ENCODE assay signal across 1 cellular context in the genomic region with DNA sequence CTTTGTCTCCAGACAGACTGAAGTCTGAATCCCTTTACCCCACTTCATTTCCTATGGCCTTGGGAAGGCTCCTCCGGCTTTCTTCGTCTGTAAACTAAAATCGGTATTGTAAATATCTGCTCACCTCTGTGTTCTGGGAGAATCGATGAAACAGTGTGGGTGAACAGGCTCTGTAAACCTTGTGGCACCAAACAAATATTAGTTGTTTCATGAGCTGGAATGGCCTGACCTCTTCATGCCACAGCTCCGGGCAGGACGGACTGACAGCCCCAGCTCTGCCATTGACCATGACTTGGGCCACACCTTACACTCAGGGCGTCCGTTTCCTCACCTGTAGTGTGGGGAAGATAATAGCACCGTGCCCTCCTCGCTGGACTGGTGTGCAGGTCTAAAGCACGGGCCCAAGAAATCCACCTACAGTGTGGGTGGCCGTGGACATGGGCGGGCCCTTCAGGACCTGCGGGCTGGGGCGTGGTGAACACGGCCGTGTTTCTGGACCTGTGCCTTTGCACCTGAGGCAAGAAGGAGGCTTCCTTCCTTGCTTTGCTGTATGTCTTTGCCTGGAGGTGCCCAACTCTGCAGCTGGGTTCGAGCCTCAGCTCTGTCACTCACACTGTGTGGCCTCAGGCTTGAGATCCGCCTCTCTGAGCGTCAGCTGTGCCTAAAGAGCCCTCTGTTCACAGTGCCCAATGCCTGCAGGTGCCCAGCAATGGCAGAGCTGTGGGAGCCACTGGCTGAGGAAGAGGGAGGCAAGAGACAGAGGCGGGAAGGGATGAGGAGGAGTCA.
TF ChIP-seq lines count a peak whose summit lies in the region.

No MANE protein-coding gene starts in this region.

TF ChIP-seq in IMR-90, 13 proteins besides CTCF, POLR2A, EP300 and RAD21 (continued from another document):
- TF ChIP-seq, protein P1, sequence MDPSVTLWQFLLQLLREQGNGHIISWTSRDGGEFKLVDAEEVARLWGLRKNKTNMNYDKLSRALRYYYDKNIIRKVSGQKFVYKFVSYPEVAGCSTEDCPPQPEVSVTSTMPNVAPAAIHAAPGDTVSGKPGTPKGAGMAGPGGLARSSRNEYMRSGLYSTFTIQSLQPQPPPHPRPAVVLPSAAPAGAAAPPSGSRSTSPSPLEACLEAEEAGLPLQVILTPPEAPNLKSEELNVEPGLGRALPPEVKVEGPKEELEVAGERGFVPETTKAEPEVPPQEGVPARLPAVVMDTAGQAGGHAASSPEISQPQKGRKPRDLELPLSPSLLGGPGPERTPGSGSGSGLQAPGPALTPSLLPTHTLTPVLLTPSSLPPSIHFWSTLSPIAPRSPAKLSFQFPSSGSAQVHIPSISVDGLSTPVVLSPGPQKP (IDR thresholded peaks at IDR 0.05; ENCODE audit: borderline replicate concordance, low read depth, low read length): no peak
- TF ChIP-seq RCOR1 (IDR thresholded peaks at IDR 0.05; ENCODE audit: insufficient replicate concordance, low read length) (no peak), CHD1 (IDR thresholded peaks at IDR 0.05; ENCODE audit: low read depth, low read length) (no peak), FOS (IDR thresholded peaks at IDR 0.05; ENCODE audit: low read depth, low read length) (no peak), NFE2L2 (IDR thresholded peaks at IDR 0.05; ENCODE audit: low read depth, low read length) (no peak), MAZ (IDR thresholded peaks at IDR 0.05; ENCODE audit: borderline replicate concordance, low read depth, low read length) (no peak), MXI1 (IDR thresholded peaks at IDR 0.05; ENCODE audit: borderline replicate concordance, low read depth, low read length) (no peak), SMC3 (IDR thresholded peaks at IDR 0.05; ENCODE audit: low read depth, low read length) (no peak), BHLHE40 (IDR thresholded peaks at IDR 0.05; ENCODE audit: low read depth, low read length) (no peak), MAFK (IDR thresholded peaks at IDR 0.05; ENCODE audit: low read depth, low read length) (no peak)
- TF ChIP-seq, protein P2, sequence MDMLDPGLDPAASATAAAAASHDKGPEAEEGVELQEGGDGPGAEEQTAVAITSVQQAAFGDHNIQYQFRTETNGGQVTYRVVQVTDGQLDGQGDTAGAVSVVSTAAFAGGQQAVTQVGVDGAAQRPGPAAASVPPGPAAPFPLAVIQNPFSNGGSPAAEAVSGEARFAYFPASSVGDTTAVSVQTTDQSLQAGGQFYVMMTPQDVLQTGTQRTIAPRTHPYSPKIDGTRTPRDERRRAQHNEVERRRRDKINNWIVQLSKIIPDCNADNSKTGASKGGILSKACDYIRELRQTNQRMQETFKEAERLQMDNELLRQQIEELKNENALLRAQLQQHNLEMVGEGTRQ (IDR thresholded peaks at IDR 0.05; ENCODE audit: low read depth, low read length): no peak
